ENCODE assay signal across 16 cellular contexts in genomic region chr3:59142581-59142980, GRCh38.
"Had no signal": no experiment of that assay in that cellular context is flagged by ENCODE, and none has a peak within 500 bp of the region (broad histone marks: within the 10 kb centered on the region; RNA-seq: fewer than 3 reads in every experiment).

No MANE protein-coding gene starts in this region.

- H3K4me3 ChIP-seq: ascending aorta, prostate gland, sigmoid colon, thyroid gland, vagina had no signal

- H3K27me3 ChIP-seq: ascending aorta, sigmoid colon, thyroid gland, vagina had no signal

- H3K36me3 ChIP-seq: ascending aorta, prostate gland, sigmoid colon, thyroid gland, vagina had no signal

- H3K4me1 ChIP-seq: ascending aorta, prostate gland, sigmoid colon, thyroid gland, vagina had no signal

- ATAC-seq: activated T-helper 17 cell treated with anti-CD3 and anti-CD28 coated beads, Interleukin-2, amount 50 U/mL, for 72 hours; esophagus mucosa; left lobe of liver; natural killer cell; stimulated activated effector memory CD8-positive, alpha-beta T cell treated with anti-CD3 and anti-CD28 coated beads, Interleukin-12 subunit alpha, Interleukin-12 subunit beta, amount 100 ng/mL, for 72 hours had no signal

- H3K27ac ChIP-seq: ascending aorta, prostate gland, sigmoid colon, thyroid gland, vagina had no signal

- H3K9me3 ChIP-seq: ascending aorta, prostate gland, thyroid gland, vagina had no signal

- DNase-seq: activated naive CD4-positive, alpha-beta T cell treated with anti-CD3 and anti-CD28 coated beads, Interleukin-2, amount 10 ng/mL, durations not matched to agents 7 days and 5 days; activated T-cell treated with anti-CD3 and anti-CD28 coated beads for 4 hours; hippocampal formation; natural killer cell; occipital lobe; sigmoid colon; stimulated activated CD4-positive, alpha-beta T cell treated with anti-CD3 and anti-CD28 coated beads, Interleukin-2, amount 100 ng/mL, for 24 hours; SW 1271; thyroid gland had no signal
